In genomic region chr1:240099329-240099728, GRCh38 we compare ENCODE assay signal across 1 cellular context.
TF ChIP-seq lines count a peak whose summit lies in the region.

No MANE protein-coding gene starts in this region.

TF ChIP-seq in GM23338, 12 proteins besides CTCF, POLR2A, EP300 and RAD21 (continued from another document):
- no peak for TF ChIP-seq ZNF462 (CRISPR knock-in tag; IDR thresholded peaks at IDR 0.05)
TF ChIP-seq in GM23338: peak in this region for 0.
